Comparison of ENCODE assay signal across 8 cellular contexts in genomic region chr22:40950888-40951794, GRCh38. TPM values are rescaled to one million over a fixed set of nuclear protein-coding genes. Genes with fewer than 3 reads are reported as not detected.
DNase-seq lines count a peak whose midpoint lies in the region; ATAC-seq and TF ChIP-seq lines count a peak whose summit lies in the region.

RBX1 (plus strand) TSS chr22:40951378; CDS start chr22:40951399, 21 bp downstream.

- H3K27me3 ChIP-seq in gastroesophageal sphincter = no peaks in the 10 kb centered on the region
- no peaks in the 10 kb centered on the region for H3K27me3 ChIP-seq in neutrophil

- H3K36me3 Mint-ChIP-seq in activated naive CD4-positive, alpha-beta T cell treated with anti-CD3 and anti-CD28 coated beads, Interleukin-2, amount 10 ng/mL, durations not matched to agents 7 days and 5 days = peaks cover 26% of the 10 kb centered on the region

- H3K4me3 ChIP-seq in HFF-Myc (replicated peaks; ENCODE audit: low read depth, low read length) = peak within 1 kb of the TSS; percentile 98
- H3K4me3 ChIP-seq in gastroesophageal sphincter = peak within 1 kb of the TSS; percentile 74 to 77
- peak within 1 kb of the TSS; percentile 81 to 83 for H3K4me3 ChIP-seq in neutrophil (ENCODE audit: low read depth in 1 of 2, low read length in 1 of 2)

- H3K9me3 ChIP-seq in gastroesophageal sphincter (no peaks in the 10 kb centered on the region), neutrophil (no peaks in the 10 kb centered on the region)

- ATAC-seq in gastroesophageal sphincter = peak; percentile 97

- WGBS in gastroesophageal sphincter (ENCODE audit: low coverage in 1 of 2), 2 donors = 0% methylated on average over 1 to 10 of the region's 94 CpGs

- peak within 1 kb of the TSS; percentile 98 for H3K4me3 Mint-ChIP-seq in activated naive CD4-positive, alpha-beta T cell treated with anti-CD3 and anti-CD28 coated beads, Interleukin-2, amount 10 ng/mL, durations not matched to agents 7 days and 5 days

- H3K9me3 Mint-ChIP-seq in activated naive CD4-positive, alpha-beta T cell treated with anti-CD3 and anti-CD28 coated beads, Interleukin-2, amount 10 ng/mL, durations not matched to agents 7 days and 5 days = no peaks in the 10 kb centered on the region

- H3K4me1 ChIP-seq in gastroesophageal sphincter (peaks cover 0 to 52% (median 18%) of the 10 kb centered on the region in 3 donors), neutrophil (ENCODE audit: control insufficient read depth in 1 of 2, insufficient read depth in 1 of 2, low read depth in 1 of 2, low read length in 1 of 2) (peaks cover 13 to 15% of the 10 kb centered on the region in 2 experiments)

- no peak for TF ChIP-seq EP300 in gastroesophageal sphincter (IDR thresholded peaks at IDR 0.05)

- H3K36me3 ChIP-seq in gastroesophageal sphincter (peaks cover 0 to 25% of the 10 kb centered on the region in 2 donors), neutrophil (peaks cover 6% of the 10 kb centered on the region)

- H3K27ac ChIP-seq in gastroesophageal sphincter (peak within 1 kb of the TSS; percentile 92 to 97 (median 96)), neutrophil (peak within 1 kb of the TSS; percentile 98), substantia nigra (ENCODE audit: low read depth, low read length, poor library complexity, severe bottlenecking) (peak within 1 kb of the TSS; percentile 96)

- peaks cover 6% of the 10 kb centered on the region for H3K27me3 Mint-ChIP-seq in activated naive CD4-positive, alpha-beta T cell treated with anti-CD3 and anti-CD28 coated beads, Interleukin-2, amount 10 ng/mL, durations not matched to agents 7 days and 5 days

- TF ChIP-seq POLR2A in gastroesophageal sphincter (IDR thresholded peaks at IDR 0.05) = peak; percentile 84 to 88

- CTCF ChIA-PET in activated naive CD4-positive, alpha-beta T cell treated with anti-CD3 and anti-CD28 coated beads, Interleukin-2, amount 10 ng/mL, durations not matched to agents 7 days and 5 days (lab: Charles Lee) = interaction anchor here (1.5 to 1.8 kb wide), 2 partner anchors 28 to 287 kb away, joined by 4 to 7 read pairs; no protein-coding TSS in a partner anchor

- DNase-seq in GM03348 (ENCODE audit: low spot score) = peak; percentile 99
- peak; percentile 94 for DNase-seq in HFF-Myc (ENCODE audit: extremely low read depth, low read depth)
- peak; percentile 98 for DNase-seq in NAMALWA (ENCODE audit: low spot score)
- peak; percentile 99 for DNase-seq in SK-N-DZ (ENCODE audit: low spot score)
- DNase-seq in activated naive CD4-positive, alpha-beta T cell treated with anti-CD3 and anti-CD28 coated beads, Interleukin-2, amount 10 ng/mL, durations not matched to agents 7 days and 5 days = peak; percentile 99
- DNase-seq in substantia nigra (lab: John Stamatoyannopoulos, UW) = peak; percentile 88 to 100 (median 98)

- peaks cover 35% of the 10 kb centered on the region for H3K4me1 Mint-ChIP-seq in activated naive CD4-positive, alpha-beta T cell treated with anti-CD3 and anti-CD28 coated beads, Interleukin-2, amount 10 ng/mL, durations not matched to agents 7 days and 5 days

- peak within 1 kb of the TSS; percentile 99 for H3K27ac Mint-ChIP-seq in activated naive CD4-positive, alpha-beta T cell treated with anti-CD3 and anti-CD28 coated beads, Interleukin-2, amount 10 ng/mL, durations not matched to agents 7 days and 5 days

- TF ChIP-seq CTCF in HFF-Myc (IDR thresholded peaks at IDR 0.05; ENCODE audit: low read depth, low read length, missing control alignments) = no peak
- no peak for TF ChIP-seq CTCF in gastroesophageal sphincter (IDR thresholded peaks at IDR 0.05)
- peak; percentile 45 for TF ChIP-seq CTCF in neutrophil (IDR thresholded peaks at IDR 0.05)

RNA-seq across cellular contexts. Expression of gene RBX1, which starts in this region (rescaled TPM):
- 197 and 226 TPM in 2 replicates for polyA plus RNA-seq in SK-N-DZ (2014; cell fraction: cytosol; rRNA removed)
- 107 TPM in 2 replicates for polyA plus RNA-seq in SK-N-DZ (2014; cell fraction: nucleus; rRNA removed)
- total RNA-seq in gastroesophageal sphincter = 10 to 100 TPM; 21.6 to 52.4 (median 38.8) TPM

Comparison
In these comparisons a context has a peak if more than half of its experiments do, and no peak if none do; other contexts are left out.
1. Peak in every context shown above with its lines: DNase-seq, ATAC-seq, H3K4me3 ChIP-seq and H3K27ac ChIP-seq.